In the genomic region with DNA sequence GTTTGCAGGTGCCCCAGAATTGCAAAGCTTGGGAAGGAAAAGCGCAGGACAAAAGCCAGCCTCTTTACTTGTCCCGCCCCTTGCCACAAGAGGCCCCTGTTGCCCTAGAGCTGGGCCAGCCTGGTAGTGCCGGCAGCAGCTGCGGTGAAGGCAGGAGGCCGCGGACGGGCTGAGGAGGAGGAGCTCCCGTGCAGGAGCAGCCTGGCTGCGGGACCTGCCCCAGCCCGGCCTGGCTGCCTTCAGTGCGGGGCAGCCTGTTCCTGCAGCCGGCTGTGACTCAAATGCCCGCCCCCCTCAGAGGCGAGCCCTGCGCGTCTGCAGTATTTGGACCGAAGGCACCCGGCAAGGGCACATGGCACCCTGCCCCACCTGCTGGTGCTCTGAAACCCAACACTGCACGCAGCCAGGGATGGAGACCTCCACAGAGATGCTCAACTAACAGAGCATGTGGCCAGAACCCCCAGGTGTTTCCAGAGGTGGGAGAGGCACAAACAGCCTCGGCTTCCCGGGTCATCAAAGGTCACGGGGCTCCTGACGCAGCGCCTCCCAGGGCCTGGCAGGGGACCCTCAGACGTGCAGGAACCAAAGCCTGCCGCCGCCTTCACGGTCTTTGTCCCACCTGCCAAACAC, we compare ENCODE assay signal across 8 cellular contexts. TPM values are rescaled to one million over a fixed set of nuclear protein-coding genes. Genes with fewer than 3 reads are reported as not detected.
DNase-seq lines count a peak whose midpoint lies in the region; ATAC-seq, FAIRE-seq and TF ChIP-seq lines count a peak whose summit lies in the region.

No MANE protein-coding gene starts in this region.

- no peak overlapping the region for H3K27ac ChIP-seq in CD8-positive, alpha-beta T cell (ENCODE audit: low read depth, low read length)
- no peak overlapping the region for H3K27ac ChIP-seq in small intestine (ENCODE audit: low read depth in 1 of 2, low read length in 1 of 2)

- intact Hi-C loops in CD8-positive, alpha-beta T cell (cut with DNase I, micrococcal nuclease) = loop anchor here (1.0 kb wide), 1 partner anchor 174 kb away; no protein-coding TSS in a partner anchor

- peak in 6 of 7 experiments; percentile 11 to 72 (median 36) for DNase-seq in CD8-positive, alpha-beta T cell
- DNase-seq in RPMI8226 = peak; percentile 11
- peak; percentile 91 for DNase-seq in iPS-NIHi11 (ENCODE audit: low spot score)
- DNase-seq in small intestine = peak; percentile 63
- no peak for DNase-seq in COLO829 (ENCODE audit: low spot score)

- POLR2A ChIA-PET in CD8-positive, alpha-beta T cell (lab: Charles Lee) = interaction anchor here (1.1 kb wide), 1 partner anchor 27 kb away, joined by 3 read pairs; no protein-coding TSS in a partner anchor

- H3K27ac Mint-ChIP-seq in CD8-positive, alpha-beta T cell = no peak overlapping the region
- peak overlapping the region in 2 of 5 experiments; percentile 43 to 66 for H3K27ac Mint-ChIP-seq in brain

- H3K36me3 ChIP-seq in CD8-positive, alpha-beta T cell (ENCODE audit: insufficient read depth, low read length) = peaks cover 19% of the 10 kb centered on the region
- H3K36me3 ChIP-seq in small intestine (ENCODE audit: control insufficient read depth in 2 of 2, insufficient read depth in 2 of 2, low read length in 2 of 2) = peaks cover 4 to 6% of the 10 kb centered on the region in 2 donors

- TF ChIP-seq CTCF in CD8-positive, alpha-beta T cell (IDR thresholded peaks at IDR 0.05) = peak; percentile 11
- TF ChIP-seq CTCF in brain (conservative IDR thresholded peaks at IDR 0.05) = peak; percentile 49 to 74

- peaks cover 63% of the 10 kb centered on the region for H3K36me3 Mint-ChIP-seq in CD8-positive, alpha-beta T cell
- peaks cover 36% of the 10 kb centered on the region for H3K36me3 Mint-ChIP-seq in brain

- FAIRE-seq in small intestine (lab: Jason Lieb, UNC) = no peak

- no peaks in the 10 kb centered on the region for H3K27me3 ChIP-seq in CD8-positive, alpha-beta T cell (ENCODE audit: insufficient read depth, low read length)
- no peaks in the 10 kb centered on the region for H3K27me3 ChIP-seq in small intestine (ENCODE audit: control insufficient read depth in 2 of 2, insufficient read depth in 2 of 2, low read length in 2 of 2)

- H3K9me3 Mint-ChIP-seq in CD8-positive, alpha-beta T cell = no peaks in the 10 kb centered on the region
- no peaks in the 10 kb centered on the region for H3K9me3 Mint-ChIP-seq in brain

- no peak overlapping the region for H3K4me3 Mint-ChIP-seq in CD8-positive, alpha-beta T cell
- no peak overlapping the region for H3K4me3 Mint-ChIP-seq in brain

- peak; percentile 94 for ATAC-seq in CD8-positive, alpha-beta T cell
- ATAC-seq in GM19043 (IDR thresholded peaks at IDR 0.05; ENCODE audit: low read depth, unreplicated experiment) (peak; percentile 84), HG03175 (IDR thresholded peaks at IDR 0.05; ENCODE audit: unreplicated experiment) (peak; percentile 86)

- WGBS in small intestine, 3 donors = 27 to 44% (median 33%) methylated on average over 27 to 28 of the region's 28 CpGs

- no peaks in the 10 kb centered on the region for H3K4me1 ChIP-seq in CD8-positive, alpha-beta T cell (ENCODE audit: insufficient read depth, low read length)
- H3K4me1 ChIP-seq in small intestine (ENCODE audit: control insufficient read depth in 2 of 2, insufficient read depth in 1 of 2, low read depth in 1 of 2, low read length in 1 of 2) = no peaks in the 10 kb centered on the region

- H3K4me3 ChIP-seq in CD8-positive, alpha-beta T cell (ENCODE audit: low read depth, low read length) = no peak overlapping the region
- H3K4me3 ChIP-seq in small intestine (ENCODE audit: low read depth in 1 of 2, low read length in 2 of 2) = no peak overlapping the region

- H3K4me1 Mint-ChIP-seq in CD8-positive, alpha-beta T cell (ENCODE audit: low read depth) = peaks cover 10% of the 10 kb centered on the region
- peaks cover 35% of the 10 kb centered on the region for H3K4me1 Mint-ChIP-seq in brain

- no peaks in the 10 kb centered on the region for H3K27me3 Mint-ChIP-seq in CD8-positive, alpha-beta T cell (ENCODE audit: low read depth)
- no peaks in the 10 kb centered on the region for H3K27me3 Mint-ChIP-seq in brain

- no peaks in the 10 kb centered on the region for H3K9me3 ChIP-seq in CD8-positive, alpha-beta T cell (ENCODE audit: low read length)
- no peaks in the 10 kb centered on the region for H3K9me3 ChIP-seq in small intestine (ENCODE audit: control insufficient read depth, low read depth)

- CTCF ChIA-PET in CD8-positive, alpha-beta T cell (lab: Charles Lee) = interaction anchor here (0.8 to 1.5 kb wide), 12 partner anchors 10 to 280 kb away, joined by 3 to 10 read pairs (median 4); no protein-coding TSS in a partner anchor

RNA-seq across cellular contexts. Expression of gene NAXD, which starts 29.7 kb away (rescaled TPM):
- total RNA-seq in CD8-positive, alpha-beta T cell = 10 to 100 TPM; 23.4 to 25.6 TPM
- polyA plus RNA-seq in brain (ENCODE audit: insufficient read depth, low read depth, low replicate concordance) (45.8 TPM), small intestine (10 to 100 TPM; 30.1 to 59.3 (median 37.0) TPM)
